ENCODE assay signal across 27 cellular contexts in genomic region chr1:42915456-42915855, GRCh38. TPM values are rescaled to one million over a fixed set of nuclear protein-coding genes. Genes with fewer than 3 reads are reported as not detected.
DNase-seq lines count a peak whose midpoint lies in the region; ATAC-seq, FAIRE-seq and TF ChIP-seq lines count a peak whose summit lies in the region.
"Had no signal": no experiment of that assay in that cellular context is flagged by ENCODE, and none has a peak within 500 bp of the region (broad histone marks: within the 10 kb centered on the region; RNA-seq: fewer than 3 reads in every experiment).

No MANE protein-coding gene starts in this region.

- H3K9me3 ChIP-seq in H9 (ENCODE audit: control insufficient read depth, low read depth, low read length) (no peaks in the 10 kb centered on the region), H1 (ENCODE audit: insufficient read depth in 2 of 2, low read depth in 1 of 2, low read length in 1 of 2) (peaks cover 10 to 14% of the 10 kb centered on the region in 2 experiments)
- H3K9me3 ChIP-seq: BE2C had no signal

- H3K4me3 Mint-ChIP-seq in GM23338 = no peak overlapping the region
- no peak overlapping the region for H3K4me3 Mint-ChIP-seq in H9
- H3K4me3 Mint-ChIP-seq: CD14-positive monocyte; CD4-positive, alpha-beta T cell; CD8-positive, alpha-beta memory T cell; HFFc6 had no signal

- H3K36me3 Mint-ChIP-seq in GM23338 (ENCODE audit: low read depth) = peaks cover 19% of the 10 kb centered on the region
- peaks cover 7 to 17% (median 13%) of the 10 kb centered on the region in 3 experiments for H3K36me3 Mint-ChIP-seq in H9 (ENCODE audit: insufficient read depth in 1 of 3, low read depth in 3 of 3)
- H3K36me3 Mint-ChIP-seq: CD14-positive monocyte had no signal

- no peaks in the 10 kb centered on the region for H3F3A ChIP-seq in GM23338 (replicated peaks; ENCODE audit: low read depth)

- POLR2A ChIA-PET in H1 (lab: Charles Lee; ENCODE audit: partially characterized antibody) = interaction anchor here (1.0 to 3.3 kb wide), 5 partner anchors 10 to 176 kb away, joined by 3 to 10 read pairs (median 6); no protein-coding TSS in a partner anchor

- H3K79me2 ChIP-seq in GM23338 (replicated peaks; ENCODE audit: insufficient read depth) (no peaks in the 10 kb centered on the region), H9 (ENCODE audit: insufficient read depth, low read length) (no peaks in the 10 kb centered on the region), H1 (ENCODE audit: control insufficient read depth in 1 of 2, insufficient read depth in 2 of 2, low read length in 2 of 2) (no peaks in the 10 kb centered on the region)

- no peak for DNase-seq in GM23338 (ENCODE audit: low spot score)
- DNase-seq in H9 = peak; percentile 7
- peak in 1 of 2 experiments; percentile 30 for DNase-seq in H1 (ENCODE audit: low read depth in 1 of 2, low spot score in 2 of 2)
- DNase-seq in islet precursor cell = peak; percentile 23
- DNase-seq in GM19238 (ENCODE audit: insufficient read length, low spot score) = no peak
- DNase-seq in erythroblast (lab: John Stamatoyannopoulos, UW) = no peak
- DNase-seq: 8988T; ACHN; AML-193; BE2C; CD4-positive, alpha-beta T cell; CD8-positive, alpha-beta memory T cell; DMS 273 treated with DMSO at 0.1 percent for 48 hours; DMS79; EL; GDM1; GOT3; HFFc6 had no signal

- TF ChIP-seq POLR2A in H1 (IDR thresholded peaks at IDR 0.05; ENCODE audit: control extremely low read depth in 1 of 2, low read depth in 2 of 2, low read length in 2 of 2) = no peak
- no peak for TF ChIP-seq POLR2A in erythroblast (IDR thresholded peaks at IDR 0.05; ENCODE audit: low read length)

- FAIRE-seq in H1 (lab: Jason Lieb, UNC) = no peak
- FAIRE-seq: A549, D721Med, GM12891, GM18507 had no signal

- H4K20me1 ChIP-seq in GM23338 (replicated peaks; ENCODE audit: insufficient read depth) (no peaks in the 10 kb centered on the region), H9 (ENCODE audit: control insufficient read depth, insufficient read depth, insufficient read length) (no peaks in the 10 kb centered on the region), H1 (replicated peaks in 1 of 2; ENCODE audit: control insufficient read depth in 1 of 2, insufficient read depth in 2 of 2, low read length in 2 of 2) (no peaks in the 10 kb centered on the region)
- H4K20me1 ChIP-seq: BLaER1 treated with 17β-estradiol and CSF1 and Interleukin-3, amounts not matched to agents 10 nM and 100 nM had no signal

- H3K9me2 ChIP-seq in GM23338 (ENCODE audit: insufficient read depth) = 0 out of 2 replicates have a peak, but pooled peaks cover 1% of the 10 kb centered on the region

- TF ChIP-seq CTCF in GM23338 (conservative IDR thresholded peaks at IDR 0.05; ENCODE audit: low read depth in 2 of 2) (no peak), H9 (conservative IDR thresholded peaks at IDR 0.05) (no peak), H1 (IDR thresholded peaks at IDR 0.05; ENCODE audit: control extremely low read depth in 1 of 3, insufficient read depth in 1 of 3, low read depth in 1 of 3, low read length in 3 of 3) (no peak)

- no peak overlapping the region for H3K27ac Mint-ChIP-seq in GM23338
- no peak overlapping the region for H3K27ac Mint-ChIP-seq in H9
- H3K27ac Mint-ChIP-seq: CD4-positive, alpha-beta T cell; CD8-positive, alpha-beta memory T cell; HFFc6 had no signal

- H3K4me2 ChIP-seq in GM23338 (no peak overlapping the region), H9 (ENCODE audit: insufficient read depth, insufficient read length, low read length) (no peak overlapping the region), H1 (ENCODE audit: insufficient read depth in 1 of 2, low read depth in 2 of 2, low read length in 2 of 2) (no peak overlapping the region)
- H3K4me2 ChIP-seq: A549; BLaER1 treated with 17β-estradiol and CSF1 and Interleukin-3, amounts not matched to agents 10 nM and 100 nM had no signal

- H2BK120ac ChIP-seq in H9 (ENCODE audit: low read depth, low read length, poor library complexity, severe bottlenecking) (no peak overlapping the region), H1 (replicated peaks; ENCODE audit: low read depth, low read length) (no peak overlapping the region)

- no CpG with 5 or more reads among the region's 3 CpGs for WGBS in H9 (ENCODE audit: extremely low coverage, insufficient read length, low lambda C conversion rate)
- WGBS in H1 (ENCODE audit: extremely low coverage in 1 of 2, insufficient coverage in 1 of 2, insufficient read length in 1 of 2, insufficient replicate concordance in 2 of 2, low coverage in 1 of 2, low lambda C conversion rate in 2 of 2, missing lambda C conversion rate in 1 of 2), 2 experiments = 92% methylated on average over 3 of the region's 3 CpGs; no CpG with 5 or more reads in 1 of the 2 experiments

- CTCF ChIA-PET in H1 (lab: Charles Lee; ENCODE audit: partially characterized antibody) = interaction anchor here (0.7 to 7.6 kb wide), 17 partner anchors 10 to 499 kb away, joined by 3 to 353 read pairs (median 5); no protein-coding TSS in a partner anchor

- no peaks in the 10 kb centered on the region for H3K4me1 ChIP-seq in GM23338 (ENCODE audit: insufficient read depth)
- H3K4me1 ChIP-seq in H9 (ENCODE audit: insufficient read depth, low read length) = no peaks in the 10 kb centered on the region
- no peaks in the 10 kb centered on the region for H3K4me1 ChIP-seq in H1 (replicated peaks in 1 of 4; ENCODE audit: control insufficient read depth in 3 of 4, insufficient read depth in 4 of 4, low read length in 3 of 4)
- H3K4me1 ChIP-seq: A549, BE2C, HAP-1 had no signal

- no peaks in the 10 kb centered on the region for H3K27me3 ChIP-seq in GM23338 (ENCODE audit: insufficient read depth)
- H3K27me3 ChIP-seq in H9 (ENCODE audit: insufficient read depth, low read length) = no peaks in the 10 kb centered on the region
- no peaks in the 10 kb centered on the region for H3K27me3 ChIP-seq in H1 (replicated peaks in 1 of 4; ENCODE audit: control insufficient read depth in 3 of 4, extremely low read depth in 1 of 4, insufficient read depth in 3 of 4, low read length in 3 of 4)
- H3K27me3 ChIP-seq: BE2C; BLaER1 treated with 17β-estradiol and CSF1 and Interleukin-3, amounts not matched to agents 10 nM and 100 nM had no signal

- no peak overlapping the region for H3K9ac ChIP-seq in H9 (ENCODE audit: extremely low read depth, insufficient read length, low read length)
- no peak overlapping the region for H3K9ac ChIP-seq in H1 (replicated peaks in 1 of 4; ENCODE audit: extremely low read depth in 1 of 4, low read depth in 3 of 4, low read length in 3 of 4)
- H3K9ac ChIP-seq: BLaER1 treated with 17β-estradiol and CSF1 and Interleukin-3, amounts not matched to agents 10 nM and 100 nM had no signal

- H3K4ac ChIP-seq in H9 (ENCODE audit: low read depth, low read length) (no peak overlapping the region), H1 (replicated peaks; ENCODE audit: insufficient read length, low read depth, low read length) (no peak overlapping the region)

- H3K4me3 ChIP-seq in GM23338 (no peak overlapping the region), H1 (ENCODE audit: extremely low read depth in 1 of 4, insufficient read depth in 2 of 4, low read depth in 3 of 4, low read length in 4 of 4) (no peak overlapping the region)
- H3K4me3 ChIP-seq: A549; BLaER1 treated with 17β-estradiol and CSF1 and Interleukin-3, amounts not matched to agents 10 nM and 100 nM; HAP-1 had no signal

- no peak overlapping the region for H4K5ac ChIP-seq in H9 (ENCODE audit: insufficient read length, low read depth, low read length)
- no peak overlapping the region for H4K5ac ChIP-seq in H1 (ENCODE audit: insufficient read length, low read depth, low read length)

- H2AFZ ChIP-seq in GM23338 (no peak overlapping the region), H9 (ENCODE audit: low read length) (no peak overlapping the region), H1 (ENCODE audit: low read length) (0 out of 2 replicates have a peak overlapping the region, but pooled peaks have one; percentile 15)

- TF ChIP-seq RAD21 in H1 (IDR thresholded peaks at IDR 0.05 in 1 of 2, conservative IDR thresholded peaks at IDR 0.05 in 1 of 2; ENCODE audit: low read depth in 2 of 2, low read length in 2 of 2) = no peak

- H3K18ac ChIP-seq in H9 (ENCODE audit: insufficient read length, low read depth, low read length) = no peak overlapping the region
- no peak overlapping the region for H3K18ac ChIP-seq in H1 (ENCODE audit: extremely low read depth, low read length)

- H2BK20ac ChIP-seq in H9 (ENCODE audit: low read depth, low read length, poor library complexity, severe bottlenecking) (no peak overlapping the region), H1 (ENCODE audit: low read length) (no peak overlapping the region)

- H3K56ac ChIP-seq in H9 (ENCODE audit: insufficient read length, low read depth, low read length) = no peak overlapping the region
- no peak overlapping the region for H3K56ac ChIP-seq in H1 (replicated peaks; ENCODE audit: insufficient read length, low read depth, low read length)

- H3K79me1 ChIP-seq in H9 (ENCODE audit: insufficient read depth, low read depth, low read length, poor library complexity, severe bottlenecking) (no peaks in the 10 kb centered on the region), H1 (ENCODE audit: low read depth, low read length) (no peaks in the 10 kb centered on the region)

- H3K27ac ChIP-seq in GM23338 (ENCODE audit: low read depth) (no peak overlapping the region), H9 (ENCODE audit: insufficient read length, low read depth, low read length) (no peak overlapping the region), H1 (ENCODE audit: low read depth, low read length) (no peak overlapping the region)
- H3K27ac ChIP-seq: A549; BLaER1 treated with 17β-estradiol and CSF1 and Interleukin-3, amounts not matched to agents 10 nM and 100 nM had no signal

- H2BK12ac ChIP-seq in H9 (ENCODE audit: insufficient read length, low read depth, low read length) = no peak overlapping the region
- H2BK12ac ChIP-seq in H1 (ENCODE audit: low read depth, low read length) = no peak overlapping the region

- TF ChIP-seq EP300 in H1 (IDR thresholded peaks at IDR 0.05; ENCODE audit: borderline replicate concordance in 1 of 2, low read depth in 2 of 2, low read length in 2 of 2) = no peak

- H2BK5ac ChIP-seq in H9 (ENCODE audit: insufficient read length, low read length) (no peak overlapping the region), H1 (ENCODE audit: low read depth, low read length) (no peak overlapping the region)

- peaks cover 1% of the 10 kb centered on the region for H3K27me3 Mint-ChIP-seq in GM23338 (ENCODE audit: insufficient read depth, low read depth, poor library complexity)
- H3K27me3 Mint-ChIP-seq in H9 (ENCODE audit: low read depth) = no peaks in the 10 kb centered on the region; the same call in 1 of the 2 replicates

- H2AK5ac ChIP-seq in H9 (ENCODE audit: insufficient read length, low read length) (no peak overlapping the region), H1 (ENCODE audit: low read depth, low read length) (no peak overlapping the region)

- H2BK15ac ChIP-seq in H9 (ENCODE audit: low read depth, low read length) (no peak overlapping the region), H1 (ENCODE audit: low read length) (no peak overlapping the region)

- H4K91ac ChIP-seq in H9 (ENCODE audit: insufficient read length, low read depth, low read length) = no peak overlapping the region
- no peak overlapping the region for H4K91ac ChIP-seq in H1 (replicated peaks; ENCODE audit: insufficient read length, low read length)

- no peak overlapping the region for H3T11ph ChIP-seq in H9 (ENCODE audit: low read length)

- H3K23me2 ChIP-seq in H9 (ENCODE audit: insufficient read length, low read depth, low read length, poor library complexity, severe bottlenecking) (no peaks in the 10 kb centered on the region), H1 (ENCODE audit: low read depth, low read length) (no peaks in the 10 kb centered on the region)

- H3K14ac ChIP-seq in H9 (ENCODE audit: insufficient read depth, low read length) (no peak overlapping the region), H1 (ENCODE audit: insufficient read length) (no peak overlapping the region)

- H3K23ac ChIP-seq in H9 (ENCODE audit: insufficient read length, low read depth, low read length) (no peak overlapping the region), H1 (ENCODE audit: insufficient read length) (no peak overlapping the region)

- H3K36me3 ChIP-seq in GM23338 (ENCODE audit: insufficient read depth) (peaks cover 6% of the 10 kb centered on the region; the same call in 1 of the 2 replicates), H1 (ENCODE audit: control insufficient read depth in 2 of 4, insufficient read depth in 4 of 4, low read length in 3 of 4) (peaks cover 0 to 6% (median 0%) of the 10 kb centered on the region in 4 experiments; a peak in 1 of 8 replicates)
- H3K36me3 ChIP-seq: BE2C; BLaER1 treated with 17β-estradiol and CSF1 and Interleukin-3, amounts not matched to agents 10 nM and 100 nM; HAP-1 had no signal

- ATAC-seq in GM23338 (0 out of 3 replicates have a peak, but pooled peaks have one; percentile 27), HG03135 (IDR thresholded peaks at IDR 0.05; ENCODE audit: unreplicated experiment) (no peak), GM19455 (IDR thresholded peaks at IDR 0.05; ENCODE audit: unreplicated experiment) (no peak)
- ATAC-seq: A549 had no signal

- H3K4me1 Mint-ChIP-seq in GM23338 (no peaks in the 10 kb centered on the region; the same call in 1 of the 3 replicates), H9 (peaks cover 4 to 6% of the 10 kb centered on the region in 2 experiments)

- peaks cover 28% of the 10 kb centered on the region for H3K9me3 Mint-ChIP-seq in GM23338
- peaks cover 20 to 29% of the 10 kb centered on the region in 2 experiments for H3K9me3 Mint-ChIP-seq in H9
- H3K9me3 Mint-ChIP-seq: CD4-positive, alpha-beta T cell had no signal

- H4K8ac ChIP-seq in H9 (replicated peaks; ENCODE audit: insufficient read length, low read depth, low read length) = no peak overlapping the region
- H4K8ac ChIP-seq in H1 (ENCODE audit: extremely low read depth, insufficient read depth, low read length) = no peak overlapping the region

RNA-seq across cellular contexts. Expression of gene SLC2A1, which starts 43.2 kb away (rescaled TPM):
- total RNA-seq in GM23338 (2014; rRNA removed; shearing (Covaris generic)) = 305 and 479 TPM in 2 replicates
- 63.9 and 66.1 TPM in 2 replicates for polyA plus RNA-seq in GM23338 (2016; fragmentation: Nextera tagmentation; extraction: Ambion mirVana)
- total RNA-seq in H9 (2021) = 186 and 187 TPM in 2 replicates
- total RNA-seq in H1 (2021; fragmentation: NEBNext Ultra II Directional; extraction: Animal tissue kit (Norgen Biotek cat#: 25700)) = 230 and 239 TPM in 2 replicates
- polyA plus RNA-seq in H1 (2011; rRNA removed) = 308 and 434 TPM in 2 replicates
- 236 TPM for polyA plus RNA-seq in H1 (2011; cell fraction: cytosol; rRNA removed)
- 357 TPM for polyA plus RNA-seq in H1 (2011; cell fraction: nucleus; rRNA removed)
- 162 to 242 TPM (median 209 TPM) in 4 replicates for polyA plus RNA-seq in H1 (2012, experiment 1 of 2)
- 247 TPM for polyA plus RNA-seq in H1 (2012, experiment 2 of 2)
- 529 TPM for polyA plus RNA-seq in H1 (2013, experiment 1 of 2)
- polyA plus RNA-seq in H1 (2013, experiment 2 of 2) = 510 TPM
- 208 and 234 TPM in 2 replicates for polyA minus RNA-seq in H1 (2011; rRNA and poly(A)+ RNA removed)
- polyA minus RNA-seq in H1 (2011; cell fraction: cytosol; rRNA and poly(A)+ RNA removed) = 142 TPM
- polyA minus RNA-seq in H1 (2011; cell fraction: nucleus; rRNA and poly(A)+ RNA removed) = 197 TPM

Comparison
In these comparisons a context has a peak if more than half of its experiments do, and no peak if none do; other contexts are left out.
1. DNase-seq: peak in H9 (single experiment) and islet precursor cell (single experiment); none in GM23338 (single experiment), GM19238 (single experiment) and erythroblast (0 of 2).